Comparison of ENCODE assay signal across 18 cellular contexts in the genomic region with DNA sequence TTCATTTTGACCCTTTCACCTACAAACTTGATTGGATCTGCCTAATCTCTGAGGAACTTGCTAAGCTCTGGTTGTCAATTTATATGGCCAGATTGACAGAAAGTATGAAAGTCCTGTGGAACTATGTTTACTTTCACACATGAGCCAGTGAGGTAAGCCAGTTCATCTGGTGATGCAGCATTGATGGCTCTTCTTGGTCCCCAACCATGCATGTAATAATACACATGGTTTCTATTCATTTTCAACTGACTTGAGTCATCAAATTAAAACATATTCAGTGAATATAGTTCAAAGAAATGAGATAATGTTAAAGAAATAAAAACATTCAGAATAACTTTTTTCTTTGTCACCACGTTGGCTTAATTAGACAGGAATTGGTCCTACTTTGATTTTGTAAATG.
DNase-seq lines count a peak whose midpoint lies in the region; ATAC-seq, FAIRE-seq and TF ChIP-seq lines count a peak whose summit lies in the region.
"Had no signal": no experiment of that assay in that cellular context is flagged by ENCODE, and none has a peak within 500 bp of the region (broad histone marks: within the 10 kb centered on the region; RNA-seq: fewer than 3 reads in every experiment).

No MANE protein-coding gene starts in this region.

- H3K27ac ChIP-seq in astrocyte (ENCODE audit: low read depth, low read length): peak overlapping the region; percentile 39
- no peak overlapping the region for H3K27ac ChIP-seq in kidney (ENCODE audit: low read depth in 2 of 2, low read length in 2 of 2)
- H3K27ac ChIP-seq: C4-2B, HL-60 had no signal

- H3K36me3 Mint-ChIP-seq in HFFc6 (ENCODE audit: low read depth) (peaks cover 20% of the 10 kb centered on the region), astrocyte (ENCODE audit: low read depth, unreplicated experiment) (no peaks in the 10 kb centered on the region)
- H3K36me3 Mint-ChIP-seq: CD4-positive, alpha-beta memory T cell had no signal

- H2AFZ ChIP-seq in astrocyte (ENCODE audit: low read depth, low read length): no peak overlapping the region

- H3K4me1 Mint-ChIP-seq in HFFc6 (ENCODE audit: low read depth) (peaks cover 97% of the 10 kb centered on the region), astrocyte (ENCODE audit: low read depth, unreplicated experiment) (peaks cover 26% of the 10 kb centered on the region)
- H3K4me1 Mint-ChIP-seq: CD4-positive, alpha-beta memory T cell had no signal

- no peaks in the 10 kb centered on the region for H3K9me3 ChIP-seq in astrocyte (ENCODE audit: insufficient read depth, low read depth, low read length)
- H3K9me3 ChIP-seq in kidney (ENCODE audit: control insufficient read depth in 1 of 2, low read length in 2 of 2): no peaks in the 10 kb centered on the region
- H3K9me3 ChIP-seq: BE2C, HAP-1 had no signal

- no peaks in the 10 kb centered on the region for H3K36me3 ChIP-seq in astrocyte (ENCODE audit: insufficient read depth, low read length)
- H3K36me3 ChIP-seq in kidney (ENCODE audit: control insufficient read depth in 1 of 2, insufficient read depth in 2 of 2, low read length in 2 of 2): no peaks in the 10 kb centered on the region
- H3K36me3 ChIP-seq: BE2C, HAP-1 had no signal

- FAIRE-seq in astrocyte (lab: Jason Lieb, UNC): no peak
- FAIRE-seq in kidney (lab: Jason Lieb, UNC): no peak
- FAIRE-seq: A204.1, G401.6, GM12891 had no signal

- no peaks in the 10 kb centered on the region for H3K9me3 Mint-ChIP-seq in HFFc6
- H3K9me3 Mint-ChIP-seq in astrocyte (ENCODE audit: unreplicated experiment): peaks cover 2% of the 10 kb centered on the region

- TF ChIP-seq CTCF in HFFc6 (IDR thresholded peaks at IDR 0.05) (no peak), astrocyte (IDR thresholded peaks at IDR 0.05; ENCODE audit: insufficient read depth, low read depth, low read length) (no peak), kidney (IDR thresholded peaks at IDR 0.05; ENCODE audit: borderline replicate concordance, extremely low read depth, insufficient read depth) (no peak)

- intact Hi-C loops in kidney (cut with DNase I): no loop called here

- no peak for ATAC-seq in HG02970 (IDR thresholded peaks at IDR 0.05; ENCODE audit: low FRiP score, unreplicated experiment)

- H3K4me1 ChIP-seq in astrocyte (ENCODE audit: insufficient read depth, low read length) (peaks cover 44% of the 10 kb centered on the region), kidney (ENCODE audit: control insufficient read depth in 1 of 2, insufficient read depth in 1 of 2, low read depth in 1 of 2, low read length in 2 of 2) (no peaks in the 10 kb centered on the region)
- H3K4me1 ChIP-seq: BE2C, HAP-1 had no signal

- H3K4me3 ChIP-seq in astrocyte (ENCODE audit: insufficient read depth, low read depth, low read length) (no peak overlapping the region), kidney (ENCODE audit: low read length in 2 of 2) (no peak overlapping the region)
- H3K4me3 ChIP-seq: HAP-1 had no signal

- H3K4me3 Mint-ChIP-seq in HFFc6: no peak overlapping the region
- no peak overlapping the region for H3K4me3 Mint-ChIP-seq in astrocyte (ENCODE audit: unreplicated experiment)
- H3K4me3 Mint-ChIP-seq: CD4-positive, alpha-beta memory T cell had no signal

- H3K27me3 Mint-ChIP-seq in HFFc6 (ENCODE audit: insufficient read depth): no peaks in the 10 kb centered on the region
- H3K27me3 Mint-ChIP-seq in astrocyte (ENCODE audit: low read depth, unreplicated experiment): no peaks in the 10 kb centered on the region

- H3K27me3 ChIP-seq in astrocyte (ENCODE audit: insufficient read depth, low read length): no peaks in the 10 kb centered on the region

- H3K4me2 ChIP-seq in astrocyte (ENCODE audit: low read length): no peak overlapping the region

- no peaks in the 10 kb centered on the region for H4K20me1 ChIP-seq in astrocyte (ENCODE audit: insufficient read depth, low read length)

- H3K9ac ChIP-seq in astrocyte (ENCODE audit: low read length): no peak overlapping the region
- no peak overlapping the region for H3K9ac ChIP-seq in kidney (ENCODE audit: low read length in 2 of 2)

- H3K27ac Mint-ChIP-seq in HFFc6 (peak overlapping the region; percentile 64), astrocyte (ENCODE audit: unreplicated experiment) (no peak overlapping the region)
- H3K27ac Mint-ChIP-seq: CD4-positive, alpha-beta memory T cell had no signal

- H3K79me2 ChIP-seq in astrocyte (ENCODE audit: insufficient read depth, low read length): no peaks in the 10 kb centered on the region

- DNase-seq in HFFc6 (no peak), astrocyte (ENCODE audit: low read depth) (no peak), glomerular visceral epithelial cell (ENCODE audit: extremely low spot score) (peak; percentile 48), NCI-H1092 treated with DMSO at 0.1 percent for 48 hours (lab: John Stamatoyannopoulos, UW) (no peak), kidney (no peak), HuH-7 (ENCODE audit: low spot score) (no peak)
- DNase-seq: BE2C; CD4-positive, alpha-beta memory T cell; DMS79; EL; GOT3 had no signal
